Comparison of ENCODE assay signal across 22 cellular contexts in genomic region chr1:23869818-23870217, GRCh38. TPM values are rescaled to one million over a fixed set of nuclear protein-coding genes. Genes with fewer than 3 reads are reported as not detected.
DNase-seq lines count a peak whose midpoint lies in the region; ATAC-seq, FAIRE-seq and TF ChIP-seq lines count a peak whose summit lies in the region.
"Had no signal": no experiment of that assay in that cellular context is flagged by ENCODE, and none has a peak within 500 bp of the region (broad histone marks: within the 10 kb centered on the region; RNA-seq: fewer than 3 reads in every experiment).

No MANE protein-coding gene starts in this region.

- H2AFZ ChIP-seq in Karpas-422 (ENCODE audit: low read length) = peak overlapping the region; percentile 48; the same call in 1 of the 2 replicates
- H2AFZ ChIP-seq in K562 (ENCODE audit: low read depth, low read length) = peak overlapping the region; percentile 37

- H3K4me3 Mint-ChIP-seq in stimulated activated memory B cell treated with anti-CD40 and anti-IgM and Interleukin-4, amounts not matched to agents 10 μg/mL and 1 μg/mL and 100 μg/mL, for 72 hours = no peak overlapping the region

- ATAC-seq in K562 = no peak
- no peak for ATAC-seq in stimulated activated memory B cell treated with anti-CD40 and anti-IgM and Interleukin-4, amounts not matched to agents 10 μg/mL and 1 μg/mL and 100 μg/mL, for 72 hours
- ATAC-seq: Right ventricle myocardium inferior had no signal

- CTCF ChIA-PET in K562 (lab: Yijun Ruan, JAX; ENCODE audit: low intra/inter-chr PET ratio) = no interaction called here

- H3K36me3 ChIP-seq in Karpas-422 (ENCODE audit: insufficient read depth, low read length) (peaks cover 22% of the 10 kb centered on the region), K562 (ENCODE audit: control insufficient read depth, insufficient read depth, low read length) (0 out of 3 replicates have a peak, but pooled peaks cover 6% of the 10 kb centered on the region), BE2C (no peaks in the 10 kb centered on the region)

- peak overlapping the region; percentile 57 for H3K27ac Mint-ChIP-seq in stimulated activated memory B cell treated with anti-CD40 and anti-IgM and Interleukin-4, amounts not matched to agents 10 μg/mL and 1 μg/mL and 100 μg/mL, for 72 hours

- H3K27ac ChIP-seq in Karpas-422 (ENCODE audit: low read length) (peak overlapping the region; percentile 90), K562 (ENCODE audit: extremely low read depth, low read depth, low read length) (no peak overlapping the region)

- peak overlapping the region; percentile 98 for H3K4me2 ChIP-seq in Karpas-422 (ENCODE audit: low read depth, low read length, poor library complexity, severe bottlenecking)
- H3K4me2 ChIP-seq in K562 (ENCODE audit: insufficient read depth, low read length) = no peak overlapping the region

- H3K9ac ChIP-seq in Karpas-422 (ENCODE audit: low read length) (peak overlapping the region; percentile 52), K562 (ENCODE audit: insufficient read depth in 1 of 2, low read depth in 2 of 2, low read length in 2 of 2) (no peak overlapping the region)

- H3K36me3 Mint-ChIP-seq in stimulated activated memory B cell treated with anti-CD40 and anti-IgM and Interleukin-4, amounts not matched to agents 10 μg/mL and 1 μg/mL and 100 μg/mL, for 72 hours = peaks cover 18% of the 10 kb centered on the region

- no peak for TF ChIP-seq EP300 in K562 (IDR thresholded peaks at IDR 0.05; ENCODE audit: low read length)

- peaks cover 4% of the 10 kb centered on the region for H3K9me3 Mint-ChIP-seq in stimulated activated memory B cell treated with anti-CD40 and anti-IgM and Interleukin-4, amounts not matched to agents 10 μg/mL and 1 μg/mL and 100 μg/mL, for 72 hours
- H3K9me3 Mint-ChIP-seq: CD4-positive, alpha-beta T cell had no signal

- intact Hi-C loops in K562 (cut with micrococcal nuclease) = loop anchor here (5.0 kb wide), 1 partner anchor 47 kb away; no protein-coding TSS in a partner anchor

- no peaks in the 10 kb centered on the region for H3K9me3 ChIP-seq in Karpas-422 (ENCODE audit: low read length)
- no peaks in the 10 kb centered on the region for H3K9me3 ChIP-seq in K562 (replicated peaks; ENCODE audit: control insufficient read depth, insufficient read depth, low read depth, low read length)
- no peaks in the 10 kb centered on the region for H3K9me3 ChIP-seq in BE2C

- TF ChIP-seq RAD21 in K562 (CRISPR knock-in tag; conservative IDR thresholded peaks at IDR 0.05 in 1 of 2, IDR thresholded peaks at IDR 0.05 in 1 of 2) = no peak

- no peak for TF ChIP-seq POLR2A in K562 (conservative IDR thresholded peaks at IDR 0.05)

- in situ Hi-C loops in Caki2 (cut with HindIII; ENCODE audit: low pct_unique_long_range_greater_than_20kb, low sequenced_read_pairs) = no loop called here
- in situ Hi-C loops in K562 (cut with MboI) = no loop called here

- H3K27me3 Mint-ChIP-seq in stimulated activated memory B cell treated with anti-CD40 and anti-IgM and Interleukin-4, amounts not matched to agents 10 μg/mL and 1 μg/mL and 100 μg/mL, for 72 hours = no peaks in the 10 kb centered on the region
- H3K27me3 Mint-ChIP-seq: CD4-positive, alpha-beta T cell had no signal

- no peaks in the 10 kb centered on the region for H3K9me1 ChIP-seq in K562 (ENCODE audit: control insufficient read depth, insufficient read depth, low read length)

- no peak for FAIRE-seq in K562 (lab: Jason Lieb, UNC)
- FAIRE-seq: H54, RCC 7860 had no signal

- H3K4me3 ChIP-seq in Karpas-422 (ENCODE audit: low read length) (no peak overlapping the region), K562 (no peak overlapping the region), BE2C (ENCODE audit: low read depth, low read length) (no peak overlapping the region)

- DNase-seq in Caki2 (ENCODE audit: low read depth) (peak; percentile 6), Karpas-422 (no peak), K562 (ENCODE audit: extremely low read depth in 1 of 4, low spot score in 3 of 4) (no peak), A172 (ENCODE audit: low spot score) (no peak), BE2C (no peak), NCI-H2196 (lab: John Stamatoyannopoulos, UW; ENCODE audit: unreplicated experiment) (no peak)
- DNase-seq: ACHN; CD4-positive, alpha-beta T cell; DMS79; MM.1S; NCI-H1105 treated with DMSO at 0.1 percent for 48 hours; NCI-H187; NCI-H2107; NCI-H226; NCI-H524; NCI-H82 had no signal

- H3K4me1 ChIP-seq in Karpas-422 (ENCODE audit: low read length) (peaks cover 37% of the 10 kb centered on the region), K562 (replicated peaks in 1 of 2; ENCODE audit: control insufficient read depth in 2 of 2, insufficient read depth in 2 of 2, low read length in 2 of 2) (peaks cover 14 to 25% of the 10 kb centered on the region in 2 experiments), BE2C (no peaks in the 10 kb centered on the region)

- peaks cover 32% of the 10 kb centered on the region for H3K79me2 ChIP-seq in Karpas-422 (ENCODE audit: low read length)
- H3K79me2 ChIP-seq in K562 (ENCODE audit: control insufficient read depth, insufficient read depth, low read length) = no peaks in the 10 kb centered on the region; the same call in 2 of the 3 replicates

- H3K4me1 Mint-ChIP-seq in stimulated activated memory B cell treated with anti-CD40 and anti-IgM and Interleukin-4, amounts not matched to agents 10 μg/mL and 1 μg/mL and 100 μg/mL, for 72 hours = peaks cover 55% of the 10 kb centered on the region

- no peaks in the 10 kb centered on the region for H3K27me3 ChIP-seq in Karpas-422 (ENCODE audit: low read length)
- H3K27me3 ChIP-seq in K562 (ENCODE audit: control insufficient read depth in 2 of 2, insufficient read depth in 2 of 2, low read length in 2 of 2) = no peaks in the 10 kb centered on the region
- peaks cover 8% of the 10 kb centered on the region for H3K27me3 ChIP-seq in BE2C

- no peak for TF ChIP-seq CTCF in K562 (IDR thresholded peaks at IDR 0.05 in 2 of 3, conservative IDR thresholded peaks at IDR 0.05 in 1 of 3; ENCODE audit: insufficient read depth in 2 of 3, low read depth in 1 of 3, low read length in 3 of 3)
- no peak for TF ChIP-seq CTCF in BE2C (IDR thresholded peaks at IDR 0.05; ENCODE audit: low read depth, low read length)

- POLR2A ChIA-PET in K562 (lab: Yijun Ruan, JAX) = interaction anchor here (0.6 kb wide), 2 partner anchors 60 to 215 kb away, joined by 3 read pairs; no protein-coding TSS in a partner anchor

- no TSS peak for BruUV-seq in K562 (replicated peaks; lab: Mats Ljungman, UMichigan)

- H4K20me1 ChIP-seq in Karpas-422 (ENCODE audit: insufficient read depth, low read depth, low read length) = 0 out of 2 replicates have a peak, but pooled peaks cover 4% of the 10 kb centered on the region
- no peaks in the 10 kb centered on the region for H4K20me1 ChIP-seq in K562 (replicated peaks; ENCODE audit: control insufficient read depth, insufficient read depth, low read length)

- WGBS in K562 (ENCODE audit: insufficient coverage, low coverage, missing lambda C conversion rate) = 67% methylated on average over 3 of the region's 3 CpGs

- no peaks in the 10 kb centered on the region for H3K9me2 ChIP-seq in Karpas-422 (replicated peaks; ENCODE audit: insufficient read depth, low read length)

RNA-seq across cellular contexts. Expression of gene FUCA1, which starts 1.7 kb away (rescaled TPM):
- 30.7 and 44.8 TPM in 2 replicates for total RNA-seq in Caki2 (2014; rRNA removed; shearing (Covaris generic); ENCODE audit: low replicate concordance)
- total RNA-seq in Karpas-422 (2014; rRNA removed; shearing (Covaris generic); ENCODE audit: low replicate concordance) = 37.8 and 47.2 TPM in 2 replicates
- total RNA-seq in K562 (2011; cell fraction: chromatin; rRNA removed; ENCODE audit: low replicate concordance) = 11.3 and 16.3 TPM in 2 replicates
- 19.7 and 20.7 TPM in 2 replicates for total RNA-seq in K562 (2011; cell fraction: nucleolus; rRNA removed)
- 20.1 and 22.9 TPM in 2 replicates for total RNA-seq in K562 (2011; cell fraction: nucleoplasm; rRNA removed)
- total RNA-seq in K562 (2014; rRNA removed) = 12.8 and 13.1 TPM in 2 replicates
- 16.4 and 18.5 TPM in 2 replicates for total RNA-seq in K562 (2014; rRNA removed; fragmentation: Illumina TruSeq; extraction: Trizol)
- 13.2 and 14.9 TPM in 2 replicates for total RNA-seq in K562 (2015; rRNA removed; fragmentation: Illumina TruSeq; extraction: Trizol)
- total RNA-seq in K562 (2021) = 12.3 and 13.5 TPM in 2 replicates
- polyA plus RNA-seq in K562 (2011; rRNA removed) = 17.6 and 20.5 TPM in 2 replicates
- polyA plus RNA-seq in K562 (2011; cell fraction: cytosol; rRNA removed) = 10.3 and 13.5 TPM in 2 replicates
- polyA plus RNA-seq in K562 (2011; cell fraction: nucleus; rRNA removed) = 5.5 and 7.5 TPM in 2 replicates
- 11.3 and 20.4 TPM in 2 replicates for polyA plus RNA-seq in K562 (2012)
- polyA plus RNA-seq in K562 (2014; fragmentation: Illumina TruSeq; extraction: Trizol) = 16.0 and 18.2 TPM in 2 replicates
- 1 to 10 TPM; 7.0 to 8.2 TPM for polyA plus RNA-seq in K562 (2014; fragmentation: Nextera tagmentation; extraction: Ambion mirVana)
- 10.6 and 11.8 TPM in 2 replicates for polyA plus RNA-seq in K562 (2014; rRNA removed)
- 20.7 and 23.0 TPM in 2 replicates for polyA minus RNA-seq in K562 (2011; rRNA and poly(A)+ RNA removed)
- polyA minus RNA-seq in K562 (2011; cell fraction: cytosol; rRNA and poly(A)+ RNA removed) = 6.9 and 8.2 TPM in 2 replicates
- polyA minus RNA-seq in K562 (2011; cell fraction: nucleus; rRNA and poly(A)+ RNA removed) = 2.4 and 4.1 TPM in 2 replicates
- total RNA-seq in A172 (2014; rRNA removed; shearing (Covaris generic)) = 19.6 and 22.9 TPM in 2 replicates
- polyA plus RNA-seq in BE2C (2012; ENCODE audit: insufficient read depth, insufficient read length, low read depth) = 0.71 TPM

RNA-seq across cellular contexts. Expression of gene CNR2, which starts 43.3 kb away (rescaled TPM):
- total RNA-seq in Caki2 (2014; rRNA removed; shearing (Covaris generic); ENCODE audit: low replicate concordance) = 0.03 TPM in 1 of 2 replicates, not detected in the other
- 16.4 and 18.9 TPM in 2 replicates for total RNA-seq in Karpas-422 (2014; rRNA removed; shearing (Covaris generic); ENCODE audit: low replicate concordance)
- not detected in 2 replicates for total RNA-seq in K562 (2011; cell fraction: chromatin; rRNA removed; ENCODE audit: low replicate concordance)
- not detected in 2 replicates for total RNA-seq in K562 (2011; cell fraction: nucleolus; rRNA removed)
- total RNA-seq in K562 (2011; cell fraction: nucleoplasm; rRNA removed) = 0.07 TPM in 1 of 2 replicates, not detected in the other
- total RNA-seq in K562 (2014; rRNA removed) (not detected in 2 replicates), K562 (2014; rRNA removed; fragmentation: Illumina TruSeq; extraction: Trizol) (not detected in 2 replicates), K562 (2015; rRNA removed; fragmentation: Illumina TruSeq; extraction: Trizol) (not detected in 2 replicates), K562 (2021) (not detected in 2 replicates)
- polyA plus RNA-seq in K562 (2011; rRNA removed) (not detected in 2 replicates), K562 (2014; fragmentation: Illumina TruSeq; extraction: Trizol) (not detected in 2 replicates), K562 (2014; fragmentation: Nextera tagmentation; extraction: Ambion mirVana) (not detected), K562 (2014; rRNA removed) (0.04 TPM in 1 of 2 replicates, not detected in the other)
- polyA plus RNA-seq in K562 (2011; cell fraction: cytosol; rRNA removed) = not detected in 2 replicates
- not detected in 2 replicates for polyA plus RNA-seq in K562 (2011; cell fraction: nucleus; rRNA removed)
- 0.01 TPM in 1 of 2 replicates, not detected in the other for polyA plus RNA-seq in K562 (2012)
- polyA minus RNA-seq in K562 (2011; rRNA and poly(A)+ RNA removed) = not detected in 2 replicates
- not detected in 2 replicates for polyA minus RNA-seq in K562 (2011; cell fraction: cytosol; rRNA and poly(A)+ RNA removed)
- polyA minus RNA-seq in K562 (2011; cell fraction: nucleus; rRNA and poly(A)+ RNA removed) = not detected in 2 replicates
- total RNA-seq in A172 (2014; rRNA removed; shearing (Covaris generic)) = not detected in 2 replicates
- polyA plus RNA-seq in BE2C (2012; ENCODE audit: insufficient read depth, insufficient read length, low read depth) = not detected
- total RNA-seq: HT1080, Right ventricle myocardium inferior, SK-MEL-5 had no signal

RNA-seq across cellular contexts. Expression of gene HMGCL, which starts 44.6 kb away (rescaled TPM):
- total RNA-seq in Caki2 (2014; rRNA removed; shearing (Covaris generic); ENCODE audit: low replicate concordance) = 72.5 and 74.7 TPM in 2 replicates
- 25.6 and 45.2 TPM in 2 replicates for total RNA-seq in Karpas-422 (2014; rRNA removed; shearing (Covaris generic); ENCODE audit: low replicate concordance)
- total RNA-seq in K562 (2011; cell fraction: chromatin; rRNA removed; ENCODE audit: low replicate concordance) = 44.6 and 54.9 TPM in 2 replicates
- total RNA-seq in K562 (2011; cell fraction: nucleolus; rRNA removed) = 33.6 and 36.7 TPM in 2 replicates
- total RNA-seq in K562 (2011; cell fraction: nucleoplasm; rRNA removed) = 43.8 and 70.2 TPM in 2 replicates
- total RNA-seq in K562 (2014; rRNA removed) = 24.2 TPM in 2 replicates
- 14.7 and 18.8 TPM in 2 replicates for total RNA-seq in K562 (2014; rRNA removed; fragmentation: Illumina TruSeq; extraction: Trizol)
- 15.5 and 18.0 TPM in 2 replicates for total RNA-seq in K562 (2015; rRNA removed; fragmentation: Illumina TruSeq; extraction: Trizol)
- 19.5 and 20.3 TPM in 2 replicates for total RNA-seq in K562 (2021)
- polyA plus RNA-seq in K562 (2011; rRNA removed) = 37.8 and 43.1 TPM in 2 replicates
- polyA plus RNA-seq in K562 (2011; cell fraction: cytosol; rRNA removed) = 29.4 and 39.5 TPM in 2 replicates
- polyA plus RNA-seq in K562 (2011; cell fraction: nucleus; rRNA removed) = 22.1 and 29.0 TPM in 2 replicates
- 21.8 and 49.2 TPM in 2 replicates for polyA plus RNA-seq in K562 (2012)
- 22.6 and 23.9 TPM in 2 replicates for polyA plus RNA-seq in K562 (2014; fragmentation: Illumina TruSeq; extraction: Trizol)
- polyA plus RNA-seq in K562 (2014; fragmentation: Nextera tagmentation; extraction: Ambion mirVana) = 10 to 100 TPM; 73.0 to 82.2 TPM
- polyA plus RNA-seq in K562 (2014; rRNA removed) = 23.2 and 24.6 TPM in 2 replicates
- polyA minus RNA-seq in K562 (2011; rRNA and poly(A)+ RNA removed) = 26.6 and 26.7 TPM in 2 replicates
- 9.7 and 10.6 TPM in 2 replicates for polyA minus RNA-seq in K562 (2011; cell fraction: cytosol; rRNA and poly(A)+ RNA removed)
- 8.5 and 13.7 TPM in 2 replicates for polyA minus RNA-seq in K562 (2011; cell fraction: nucleus; rRNA and poly(A)+ RNA removed)
- 15.3 and 21.5 TPM in 2 replicates for total RNA-seq in A172 (2014; rRNA removed; shearing (Covaris generic))
- polyA plus RNA-seq in BE2C (2012; ENCODE audit: insufficient read depth, insufficient read length, low read depth) = 7.5 TPM

Comparison
In these comparisons a context has a peak if more than half of its experiments do, and no peak if none do; other contexts are left out.
1. RNA of gene CNR2, which starts 43.3 kb away (total RNA-seq): 16.4 to 18.9 TPM in Karpas-422; 0.03 TPM in Caki2, 0.07 TPM in K562 and not detected in A172; every median in the first group is over 10 times any median in the second.